8 cellular contexts compared by ENCODE assay signal in genomic region chr9:38318755-38319495, GRCh38.
DNase-seq lines count a peak whose midpoint lies in the region; ATAC-seq and TF ChIP-seq lines count a peak whose summit lies in the region.

No MANE protein-coding gene starts in this region.

- ATAC-seq in HG02678 (IDR thresholded peaks at IDR 0.05; ENCODE audit: unreplicated experiment) (peak; percentile 86), T-helper 17 cell (peak; percentile 60), mucosa of descending colon (peak; percentile 70), left lobe of liver (no peak)

- intact Hi-C loops in mucosa of descending colon (cut with DNase I, micrococcal nuclease) = no loop called here

- H3K36me3 Mint-ChIP-seq in T-helper 17 cell (ENCODE audit: low read depth) = peaks cover 3% of the 10 kb centered on the region

- H3K27ac Mint-ChIP-seq in T-helper 17 cell = peak overlapping the region; percentile 32

- TF ChIP-seq CTCF in mucosa of descending colon (IDR thresholded peaks at IDR 0.05) = no peak

- no peak overlapping the region for H3K4me3 ChIP-seq in mucosa of descending colon

- H3K27me3 Mint-ChIP-seq in T-helper 17 cell = peaks cover 37% of the 10 kb centered on the region

- no peaks in the 10 kb centered on the region for H3K36me3 ChIP-seq in mucosa of descending colon (ENCODE audit: low read depth)

- no peaks in the 10 kb centered on the region for H3K9me3 ChIP-seq in T-helper 17 cell (ENCODE audit: control insufficient read depth, low read length, poor library complexity, severe bottlenecking)
- H3K9me3 ChIP-seq in mucosa of descending colon = no peaks in the 10 kb centered on the region

- DNase-seq in DMS 273 (lab: John Stamatoyannopoulos, UW; ENCODE audit: unreplicated experiment) = peak; percentile 26
- DNase-seq in DMS 273 treated with DMSO at 0.1 percent for 48 hours (lab: John Stamatoyannopoulos, UW) = no peak
- DNase-seq in T-helper 17 cell = no peak
- peak in 1 of 3 donors; percentile 22 for DNase-seq in mucosa of descending colon
- no peak for DNase-seq in left lobe of liver (ENCODE audit: low spot score)
- DNase-seq in NCI-H187 (lab: John Stamatoyannopoulos, UW) = no peak
- no peak for DNase-seq in globus pallidus (ENCODE audit: low spot score)

- peaks cover 9% of the 10 kb centered on the region for H3K4me1 Mint-ChIP-seq in T-helper 17 cell

- H3K4me1 ChIP-seq in mucosa of descending colon (ENCODE audit: low read depth) = peaks cover 10% of the 10 kb centered on the region

- no peak overlapping the region for H3K4me3 Mint-ChIP-seq in T-helper 17 cell
